1 cellular context compared by ENCODE assay signal in genomic region chr2:70088508-70089219, GRCh38.
TF ChIP-seq lines count a peak whose summit lies in the region.

No MANE protein-coding gene starts in this region.

TF ChIP-seq in GM23338, 12 proteins besides CTCF, POLR2A, EP300 and RAD21 (continued from another document):
- TF ChIP-seq, protein P1, sequence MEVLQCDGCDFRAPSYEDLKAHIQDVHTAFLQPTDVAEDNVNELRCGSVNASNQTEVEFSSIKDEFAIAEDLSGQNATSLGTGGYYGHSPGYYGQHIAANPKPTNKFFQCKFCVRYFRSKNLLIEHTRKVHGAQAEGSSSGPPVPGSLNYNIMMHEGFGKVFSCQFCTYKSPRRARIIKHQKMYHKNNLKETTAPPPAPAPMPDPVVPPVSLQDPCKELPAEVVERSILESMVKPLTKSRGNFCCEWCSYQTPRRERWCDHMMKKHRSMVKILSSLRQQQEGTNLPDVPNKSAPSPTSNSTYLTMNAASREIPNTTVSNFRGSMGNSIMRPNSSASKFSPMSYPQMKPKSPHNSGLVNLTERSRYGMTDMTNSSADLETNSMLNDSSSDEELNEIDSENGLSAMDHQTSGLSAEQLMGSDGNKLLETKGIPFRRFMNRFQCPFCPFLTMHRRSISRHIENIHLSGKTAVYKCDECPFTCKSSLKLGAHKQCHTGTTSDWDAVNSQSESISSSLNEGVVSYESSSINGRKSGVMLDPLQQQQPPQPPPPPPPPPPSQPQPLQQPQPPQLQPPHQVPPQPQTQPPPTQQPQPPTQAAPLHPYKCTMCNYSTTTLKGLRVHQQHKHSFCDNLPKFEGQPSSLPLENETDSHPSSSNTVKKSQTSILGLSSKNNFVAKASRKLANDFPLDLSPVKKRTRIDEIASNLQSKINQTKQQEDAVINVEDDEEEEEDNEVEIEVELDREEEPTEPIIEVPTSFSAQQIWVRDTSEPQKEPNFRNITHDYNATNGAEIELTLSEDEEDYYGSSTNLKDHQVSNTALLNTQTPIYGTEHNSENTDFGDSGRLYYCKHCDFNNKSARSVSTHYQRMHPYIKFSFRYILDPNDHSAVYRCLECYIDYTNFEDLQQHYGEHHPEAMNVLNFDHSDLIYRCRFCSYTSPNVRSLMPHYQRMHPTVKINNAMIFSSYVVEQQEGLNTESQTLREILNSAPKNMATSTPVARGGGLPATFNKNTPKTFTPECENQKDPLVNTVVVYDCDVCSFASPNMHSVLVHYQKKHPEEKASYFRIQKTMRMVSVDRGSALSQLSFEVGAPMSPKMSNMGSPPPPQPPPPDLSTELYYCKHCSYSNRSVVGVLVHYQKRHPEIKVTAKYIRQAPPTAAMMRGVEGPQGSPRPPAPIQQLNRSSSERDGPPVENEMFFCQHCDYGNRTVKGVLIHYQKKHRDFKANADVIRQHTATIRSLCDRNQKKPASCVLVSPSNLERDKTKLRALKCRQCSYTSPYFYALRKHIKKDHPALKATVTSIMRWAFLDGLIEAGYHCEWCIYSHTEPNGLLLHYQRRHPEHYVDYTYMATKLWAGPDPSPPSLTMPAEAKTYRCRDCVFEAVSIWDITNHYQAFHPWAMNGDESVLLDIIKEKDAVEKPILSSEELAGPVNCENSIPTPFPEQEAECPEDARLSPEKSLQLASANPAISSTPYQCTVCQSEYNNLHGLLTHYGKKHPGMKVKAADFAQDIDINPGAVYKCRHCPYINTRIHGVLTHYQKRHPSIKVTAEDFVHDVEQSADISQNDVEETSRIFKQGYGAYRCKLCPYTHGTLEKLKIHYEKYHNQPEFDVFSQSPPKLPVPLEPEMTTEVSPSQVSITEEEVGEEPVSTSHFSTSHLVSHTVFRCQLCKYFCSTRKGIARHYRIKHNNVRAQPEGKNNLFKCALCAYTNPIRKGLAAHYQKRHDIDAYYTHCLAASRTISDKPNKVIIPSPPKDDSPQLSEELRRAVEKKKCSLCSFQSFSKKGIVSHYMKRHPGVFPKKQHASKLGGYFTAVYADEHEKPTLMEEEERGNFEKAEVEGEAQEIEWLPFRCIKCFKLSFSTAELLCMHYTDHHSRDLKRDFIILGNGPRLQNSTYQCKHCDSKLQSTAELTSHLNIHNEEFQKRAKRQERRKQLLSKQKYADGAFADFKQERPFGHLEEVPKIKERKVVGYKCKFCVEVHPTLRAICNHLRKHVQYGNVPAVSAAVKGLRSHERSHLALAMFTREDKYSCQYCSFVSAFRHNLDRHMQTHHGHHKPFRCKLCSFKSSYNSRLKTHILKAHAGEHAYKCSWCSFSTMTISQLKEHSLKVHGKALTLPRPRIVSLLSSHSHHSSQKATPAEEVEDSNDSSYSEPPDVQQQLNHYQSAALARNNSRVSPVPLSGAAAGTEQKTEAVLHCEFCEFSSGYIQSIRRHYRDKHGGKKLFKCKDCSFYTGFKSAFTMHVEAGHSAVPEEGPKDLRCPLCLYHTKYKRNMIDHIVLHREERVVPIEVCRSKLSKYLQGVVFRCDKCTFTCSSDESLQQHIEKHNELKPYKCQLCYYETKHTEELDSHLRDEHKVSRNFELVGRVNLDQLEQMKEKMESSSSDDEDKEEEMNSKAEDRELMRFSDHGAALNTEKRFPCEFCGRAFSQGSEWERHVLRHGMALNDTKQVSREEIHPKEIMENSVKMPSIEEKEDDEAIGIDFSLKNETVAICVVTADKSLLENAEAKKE (CRISPR knock-in tag; IDR thresholded peaks at IDR 0.05): no peak
- no peak for TF ChIP-seq ZNF114 (CRISPR knock-in tag; IDR thresholded peaks at IDR 0.05)
